8 cellular contexts compared by ENCODE assay signal in the genomic region with DNA sequence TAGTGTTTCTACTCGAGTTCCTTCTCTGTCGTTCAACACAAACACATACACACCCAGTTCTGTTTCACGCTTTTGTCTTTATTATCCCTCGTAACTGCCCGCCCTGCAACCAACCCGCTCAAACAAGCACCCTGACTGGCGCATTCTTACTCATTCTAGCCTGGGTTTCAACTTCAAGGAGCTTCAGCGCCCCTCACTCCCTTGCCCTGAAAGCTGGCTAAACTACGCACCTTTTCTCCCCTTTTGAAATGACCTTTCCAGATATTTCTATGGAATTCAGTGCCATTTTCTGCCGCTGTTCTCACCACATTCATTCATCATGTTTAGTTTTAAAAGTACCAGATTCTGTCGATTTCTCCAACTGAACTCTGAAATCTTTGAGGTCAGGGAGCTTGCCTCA. TPM values are rescaled to one million over a fixed set of nuclear protein-coding genes. Genes with fewer than 3 reads are reported as not detected.
DNase-seq lines count a peak whose midpoint lies in the region; ATAC-seq and TF ChIP-seq lines count a peak whose summit lies in the region.

No MANE protein-coding gene starts in this region.

- DNase-seq in activated CD4-positive, alpha-beta T cell treated with anti-CD3 and anti-CD28 coated beads, Interleukin-2, amount 10 ng/mL, durations not matched to agents 7 days and 5 days: no peak
- DNase-seq in activated CD4-positive, alpha-beta T cell treated with anti-CD3 and anti-CD28 coated beads for 48 hours: no peak
- DNase-seq in right atrium auricular region (ENCODE audit: low spot score) (no peak), retina (peak; percentile 75), NCI-H226 (no peak), NCI-H510A treated with DMSO at 0.1 percent for 48 hours (lab: John Stamatoyannopoulos, UW) (no peak)

- H3K4me3 ChIP-seq in right atrium auricular region: peak overlapping the region; percentile 81 to 86

- peak overlapping the region; percentile 89 for H3K4me3 Mint-ChIP-seq in activated CD4-positive, alpha-beta T cell treated with anti-CD3 and anti-CD28 coated beads, Interleukin-2, amount 10 ng/mL, durations not matched to agents 7 days and 5 days
- H3K4me3 Mint-ChIP-seq in activated naive CD8-positive, alpha-beta T cell: peak overlapping the region; percentile 91

- H3K4me1 ChIP-seq in right atrium auricular region: peaks cover 0 to 27% of the 10 kb centered on the region in 2 donors

- CTCF ChIA-PET in activated CD4-positive, alpha-beta T cell treated with anti-CD3 and anti-CD28 coated beads, Interleukin-2, amount 10 ng/mL, durations not matched to agents 7 days and 5 days (lab: Charles Lee): interaction anchor here (1.0 to 2.8 kb wide), 7 partner anchors 10 to 142 kb away, joined by 3 to 8 read pairs (median 5); no protein-coding TSS in a partner anchor

- H3K27me3 Mint-ChIP-seq in activated CD4-positive, alpha-beta T cell treated with anti-CD3 and anti-CD28 coated beads, Interleukin-2, amount 10 ng/mL, durations not matched to agents 7 days and 5 days: peaks cover 23% of the 10 kb centered on the region
- H3K27me3 Mint-ChIP-seq in activated naive CD8-positive, alpha-beta T cell: no peaks in the 10 kb centered on the region

- POLR2A ChIA-PET in activated CD4-positive, alpha-beta T cell treated with anti-CD3 and anti-CD28 coated beads, Interleukin-2, amount 10 ng/mL, durations not matched to agents 7 days and 5 days (lab: Charles Lee): no interaction called here

- H3K27ac Mint-ChIP-seq in activated CD4-positive, alpha-beta T cell treated with anti-CD3 and anti-CD28 coated beads, Interleukin-2, amount 10 ng/mL, durations not matched to agents 7 days and 5 days: peak overlapping the region; percentile 89
- H3K27ac Mint-ChIP-seq in activated naive CD8-positive, alpha-beta T cell: peak overlapping the region; percentile 64

- H3K4me1 Mint-ChIP-seq in activated CD4-positive, alpha-beta T cell treated with anti-CD3 and anti-CD28 coated beads, Interleukin-2, amount 10 ng/mL, durations not matched to agents 7 days and 5 days: peaks cover 29% of the 10 kb centered on the region
- H3K4me1 Mint-ChIP-seq in activated naive CD8-positive, alpha-beta T cell (ENCODE audit: low read depth): peaks cover 29% of the 10 kb centered on the region

- no peaks in the 10 kb centered on the region for H3K9me3 Mint-ChIP-seq in activated CD4-positive, alpha-beta T cell treated with anti-CD3 and anti-CD28 coated beads, Interleukin-2, amount 10 ng/mL, durations not matched to agents 7 days and 5 days
- no peaks in the 10 kb centered on the region for H3K9me3 Mint-ChIP-seq in activated naive CD8-positive, alpha-beta T cell (ENCODE audit: low read depth)

- H3K9me3 ChIP-seq in right atrium auricular region: no peaks in the 10 kb centered on the region

- no peak for ATAC-seq in GM19397 (IDR thresholded peaks at IDR 0.05; ENCODE audit: unreplicated experiment)

- H3K36me3 Mint-ChIP-seq in activated CD4-positive, alpha-beta T cell treated with anti-CD3 and anti-CD28 coated beads, Interleukin-2, amount 10 ng/mL, durations not matched to agents 7 days and 5 days (ENCODE audit: low read depth): peaks cover 6% of the 10 kb centered on the region
- peaks cover 7% of the 10 kb centered on the region for H3K36me3 Mint-ChIP-seq in activated naive CD8-positive, alpha-beta T cell

- H3K27ac ChIP-seq in right atrium auricular region: peak overlapping the region; percentile 81 to 87

- TF ChIP-seq CTCF in right atrium auricular region (IDR thresholded peaks at IDR 0.05): no peak

- H3K27me3 ChIP-seq in right atrium auricular region: no peaks in the 10 kb centered on the region

- no peaks in the 10 kb centered on the region for H3K36me3 ChIP-seq in right atrium auricular region

RNA-seq across cellular contexts. Expression of a gene that starts 0.7 kb away (rescaled TPM):
- total RNA-seq in activated CD4-positive, alpha-beta T cell treated with anti-CD3 and anti-CD28 coated beads, Interleukin-2, amount 10 ng/mL, durations not matched to agents 7 days and 5 days: 10 to 100 TPM; 25.1 to 30.5 TPM
- 10 to 100 TPM; 43.9 to 45.6 TPM for total RNA-seq in right atrium auricular region
